ENCODE assay signal across 2 cellular contexts in genomic region chr20:43691928-43692524, GRCh38.
TF ChIP-seq lines count a peak whose summit lies in the region.

No MANE protein-coding gene starts in this region.

TF ChIP-seq in Ishikawa, 13 proteins besides CTCF, POLR2A, EP300 and RAD21 (continued from another document):
- TF ChIP-seq CREB1 (IDR thresholded peaks at IDR 0.05; ENCODE audit: low read depth): no peak
- TF ChIP-seq, protein P1, sequence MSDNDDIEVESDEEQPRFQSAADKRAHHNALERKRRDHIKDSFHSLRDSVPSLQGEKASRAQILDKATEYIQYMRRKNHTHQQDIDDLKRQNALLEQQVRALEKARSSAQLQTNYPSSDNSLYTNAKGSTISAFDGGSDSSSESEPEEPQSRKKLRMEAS (IDR thresholded peaks at IDR 0.05): no peak
- no peak for TF ChIP-seq REST (IDR thresholded peaks at IDR 0.05; ENCODE audit: low read depth)
- no peak for TF ChIP-seq ZBTB7A (IDR thresholded peaks at IDR 0.05; ENCODE audit: low read depth)

TF ChIP-seq in GM12878, 131 proteins besides CTCF, POLR2A, EP300 and RAD21 (continued from another document):
- TF ChIP-seq PRDM15 (CRISPR knock-in tag; IDR thresholded peaks at IDR 0.05): no peak
- TF ChIP-seq MTA2 (IDR thresholded peaks at IDR 0.05; ENCODE audit: low read depth): no peak
- no peak for TF ChIP-seq RBBP5 (conservative IDR thresholded peaks at IDR 0.05)
- TF ChIP-seq HDGF (IDR thresholded peaks at IDR 0.05): no peak
- peak; percentile 83 for TF ChIP-seq YY1 (IDR thresholded peaks at IDR 0.05; ENCODE audit: low read depth, low read length)
- no peak for TF ChIP-seq GATAD2B (conservative IDR thresholded peaks at IDR 0.05; ENCODE audit: low read depth)
- TF ChIP-seq ATF3 (IDR thresholded peaks at IDR 0.05; ENCODE audit: borderline replicate concordance, extremely low read depth, low read depth, low read length): no peak
- TF ChIP-seq SMC3 (IDR thresholded peaks at IDR 0.05; ENCODE audit: borderline replicate concordance, low read length): peak; percentile 93
- TF ChIP-seq NFYA (IDR thresholded peaks at IDR 0.05; ENCODE audit: borderline replicate concordance, low read depth, low read length): no peak
- no peak for TF ChIP-seq CHD1 (IDR thresholded peaks at IDR 0.05; ENCODE audit: low read depth, low read length)
- TF ChIP-seq TCF3 (IDR thresholded peaks at IDR 0.05; ENCODE audit: borderline replicate concordance, insufficient read depth, low read depth, low read length): no peak
- no peak for TF ChIP-seq SMAD1 (IDR thresholded peaks at IDR 0.05; ENCODE audit: low read depth, partially characterized antibody)
- TF ChIP-seq, protein P2, sequence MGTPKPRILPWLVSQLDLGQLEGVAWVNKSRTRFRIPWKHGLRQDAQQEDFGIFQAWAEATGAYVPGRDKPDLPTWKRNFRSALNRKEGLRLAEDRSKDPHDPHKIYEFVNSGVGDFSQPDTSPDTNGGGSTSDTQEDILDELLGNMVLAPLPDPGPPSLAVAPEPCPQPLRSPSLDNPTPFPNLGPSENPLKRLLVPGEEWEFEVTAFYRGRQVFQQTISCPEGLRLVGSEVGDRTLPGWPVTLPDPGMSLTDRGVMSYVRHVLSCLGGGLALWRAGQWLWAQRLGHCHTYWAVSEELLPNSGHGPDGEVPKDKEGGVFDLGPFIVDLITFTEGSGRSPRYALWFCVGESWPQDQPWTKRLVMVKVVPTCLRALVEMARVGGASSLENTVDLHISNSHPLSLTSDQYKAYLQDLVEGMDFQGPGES (IDR thresholded peaks at IDR 0.05): no peak
